21 cellular contexts compared by ENCODE assay signal in the genomic region with DNA sequence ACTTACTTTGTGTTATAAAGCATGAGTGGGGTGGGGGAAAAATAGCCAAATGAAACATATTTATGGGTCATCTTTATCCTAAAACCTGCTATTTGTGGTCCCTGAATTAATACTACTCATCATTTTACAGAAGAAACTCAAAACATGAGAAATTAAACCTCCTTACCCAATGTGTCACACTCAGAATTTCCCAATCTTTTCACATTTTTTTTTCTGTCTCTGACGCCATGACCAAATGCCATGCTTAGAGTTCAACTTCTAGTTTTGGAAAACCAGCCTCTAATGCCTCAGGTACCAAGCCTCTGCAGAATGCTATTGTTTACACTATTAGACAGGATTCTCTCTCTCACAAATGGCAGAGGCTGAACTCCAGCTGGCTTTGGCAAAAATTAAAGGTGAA.
"Had no signal": no experiment of that assay in that cellular context is flagged by ENCODE, and none has a peak within 500 bp of the region (broad histone marks: within the 10 kb centered on the region; RNA-seq: fewer than 3 reads in every experiment).

No MANE protein-coding gene starts in this region.

- ATAC-seq: activated T-cell treated with anti-CD3 and anti-CD28 coated beads, Interleukin-2, amount 50 U/mL, for 72 hours; psoas muscle; stimulated activated memory B cell treated with anti-CD40 and anti-IgM and Interleukin-4, amounts not matched to agents 10 μg/mL and 1 μg/mL and 100 μg/mL, for 72 hours; stimulated activated naive CD8-positive, alpha-beta T cell treated with anti-CD3 and anti-CD28 coated beads, Interleukin-15, amount 100 ng/mL, for 72 hours had no signal

- DNase-seq: activated CD4-positive, alpha-beta T cell treated with anti-CD3 and anti-CD28 coated beads for 4 hours; activated CD4-positive, alpha-beta T cell treated with anti-CD3 and anti-CD28 coated beads, Interleukin-2, amount 50 U/mL, for 4 hours; activated naive CD4-positive, alpha-beta T cell treated with Interleukin-2 at 50 U/mL for 16 hours; activated T-cell treated with anti-CD3 and anti-CD28 coated beads for 4 hours; activated T-cell treated with anti-CD3 and anti-CD28 coated beads, Interleukin-2, amount 50 U/mL, for 72 hours; anterior cingulate cortex; colonic mucosa; effector CD8-positive, alpha-beta T cell; esophagus squamous epithelium; left ventricle myocardium superior; naive B cell; occipital lobe; psoas muscle; sigmoid colon; stimulated activated CD4-positive, alpha-beta T cell treated with anti-CD3 and anti-CD28 coated beads, Interleukin-1b, Interleukin-23, amount 100 ng/mL, for 48 hours; stimulated activated CD4-positive, alpha-beta T cell treated with anti-CD3 and anti-CD28 coated beads, Interleukin-4, amount 100 ng/mL, for 4 hours; stimulated activated CD8-positive, alpha-beta memory T cell treated with anti-CD3 and anti-CD28 coated beads, Interleukin-4, amount 100 ng/mL, for 48 hours; stimulated activated naive CD8-positive, alpha-beta T cell treated with anti-CD3 and anti-CD28 coated beads, Interleukin-15, amount 100 ng/mL, for 72 hours; substantia nigra; uterus had no signal
